ENCODE assay signal across 8 cellular contexts in genomic region chr19:2261438-2262172, GRCh38. TPM values are rescaled to one million over a fixed set of nuclear protein-coding genes. Genes with fewer than 3 reads are reported as not detected.
DNase-seq lines count a peak whose midpoint lies in the region; ATAC-seq, FAIRE-seq and TF ChIP-seq lines count a peak whose summit lies in the region.

No MANE protein-coding gene starts in this region.

- TF ChIP-seq CTCF in GM10248 (IDR thresholded peaks at IDR 0.05; ENCODE audit: control extremely low read depth, extremely low read depth, low read depth, missing control alignments) = peak; percentile 53
- TF ChIP-seq CTCF in OCI-LY7 (conservative IDR thresholded peaks at IDR 0.05; ENCODE audit: low read length) = peak; percentile 88
- peak; percentile 56 to 77 (median 76) for TF ChIP-seq CTCF in GM12878 (IDR thresholded peaks at IDR 0.05 in 2 of 3, conservative IDR thresholded peaks at IDR 0.05 in 1 of 3; ENCODE audit: control insufficient read depth in 2 of 3, extremely low read depth in 1 of 3, insufficient read depth in 1 of 3, low read depth in 3 of 3, low read length in 3 of 3)

- H3K4me2 ChIP-seq in OCI-LY7 (ENCODE audit: low read length) (no peak overlapping the region), GM12878 (ENCODE audit: control insufficient read depth, insufficient read depth) (no peak overlapping the region)

- DNase-seq in GM10248 (ENCODE audit: extremely low spot score) (no peak), OCI-LY7 (ENCODE audit: low spot score) (peak; percentile 71), GM12878 (ENCODE audit: low read depth, low spot score) (no peak), NOMO-1 treated with dmso at 0.1 percent for 144 hours (lab: John Stamatoyannopoulos, UW; ENCODE audit: unreplicated experiment) (no peak), frontal cortex (ENCODE audit: low spot score in 2 of 2) (no peak), NCI-H524 treated with DMSO at 0.1 percent for 48 hours (lab: John Stamatoyannopoulos, UW) (no peak)
- peak in 3 of 10 donors; percentile 41 to 52 (median 47) for DNase-seq in naive thymus-derived CD8-positive, alpha-beta T cell

- no peak for TF ChIP-seq POLR2A in GM12878 (IDR thresholded peaks at IDR 0.05; ENCODE audit: low read depth, low read length)

- no peak for TF ChIP-seq EP300 in GM12878 (IDR thresholded peaks at IDR 0.05; ENCODE audit: borderline replicate concordance in 1 of 2, control insufficient read depth in 1 of 2, low read depth in 2 of 2, low read length in 2 of 2)

- peak overlapping the region in 1 of 10 donors; percentile 57 for H3K4me3 Mint-ChIP-seq in naive thymus-derived CD8-positive, alpha-beta T cell

- H3K27me3 ChIP-seq in GM12878 (replicated peaks in 1 of 2; ENCODE audit: control insufficient read depth in 2 of 2, insufficient read depth in 2 of 2, low read length in 1 of 2) = no peaks in the 10 kb centered on the region

- peaks cover 3 to 51% (median 23%) of the 10 kb centered on the region in 4 donors for H3K4me1 Mint-ChIP-seq in naive thymus-derived CD8-positive, alpha-beta T cell

- H3K4me3 ChIP-seq in OCI-LY7 (ENCODE audit: low read depth, low read length, poor library complexity, severe bottlenecking) (no peak overlapping the region), GM12878 (no peak overlapping the region)

- H3K9me3 ChIP-seq in OCI-LY7 (ENCODE audit: low read length) (0 out of 2 replicates have a peak, but pooled peaks cover 6% of the 10 kb centered on the region), GM12878 (replicated peaks; ENCODE audit: control insufficient read depth, insufficient read depth, low read length) (no peaks in the 10 kb centered on the region)

- no peaks in the 10 kb centered on the region for H3K9me2 ChIP-seq in OCI-LY7 (ENCODE audit: insufficient read depth, low read length)

- H3K9me3 Mint-ChIP-seq in naive thymus-derived CD8-positive, alpha-beta T cell = no peaks in the 10 kb centered on the region

- H3K9ac ChIP-seq in GM12878 (ENCODE audit: control insufficient read depth, insufficient read depth, low read length) = no peak overlapping the region

- POLR2A ChIA-PET in GM10248 (lab: Yijun Ruan, JAX) = interaction anchor here (2.1 kb wide), 1 partner anchor 214 kb away, joined by 11 read pairs; the partner anchor contains the start of gene GADD45B
- POLR2A ChIA-PET in OCI-LY7 (lab: Charles Lee) = interaction anchor here (1.2 kb wide), 1 partner anchor 23 kb away, joined by 4 read pairs; no protein-coding TSS in a partner anchor
- POLR2A ChIA-PET in GM12878 (lab: Charles Lee) = interaction anchor here (0.7 to 4.7 kb wide), 5 partner anchors 9 to 54 kb away, joined by 3 to 54 read pairs (median 3); partner anchors contain the start of gene PLEKHJ1
- POLR2A ChIA-PET in naive thymus-derived CD8-positive, alpha-beta T cell (lab: Charles Lee) = interaction anchor here (0.5 to 15.8 kb wide), 8 partner anchors 9 to 367 kb away, joined by 3 to 370 read pairs (median 4); no protein-coding TSS in a partner anchor

- no peak for FAIRE-seq in GM12878 (lab: Jason Lieb, UNC)
- no peak for FAIRE-seq in frontal cortex (lab: Jason Lieb, UNC)

- H3K4me1 ChIP-seq in OCI-LY7 (ENCODE audit: insufficient read depth, low read length, poor library complexity, severe bottlenecking) = peaks cover 60% of the 10 kb centered on the region
- peaks cover 25% of the 10 kb centered on the region for H3K4me1 ChIP-seq in GM12878 (ENCODE audit: control insufficient read depth, insufficient read depth, low read length)

- intact Hi-C loops in OCI-LY7 (cut with micrococcal nuclease; ENCODE audit: unreplicated experiment) (no loop called here), GM12878 (cut with micrococcal nuclease; ENCODE audit: unreplicated experiment) (loop anchor here (10.0 kb wide), 1 partner anchor 167 kb away; the partner anchor contains the start of genes IZUMO4 and MOB3A)

- no peak overlapping the region for H3K27ac ChIP-seq in OCI-LY7 (ENCODE audit: low read depth, low read length, poor library complexity, severe bottlenecking)
- H3K27ac ChIP-seq in GM12878 (ENCODE audit: control insufficient read depth, insufficient read depth) = no peak overlapping the region

- no peaks in the 10 kb centered on the region for H3K79me2 ChIP-seq in OCI-LY7 (ENCODE audit: insufficient read depth, low read depth, low read length)
- no peaks in the 10 kb centered on the region for H3K79me2 ChIP-seq in GM12878 (ENCODE audit: control insufficient read depth, insufficient read depth, low read length)

- WGBS in GM12878 (ENCODE audit: insufficient coverage, insufficient replicate concordance, low lambda C conversion rate, missing lambda C conversion rate) = 57% methylated on average over 7 of the region's 7 CpGs

- H3K27me3 Mint-ChIP-seq in naive thymus-derived CD8-positive, alpha-beta T cell = no peaks in the 10 kb centered on the region

- ATAC-seq in GM12878 (peak; percentile 17; the same call in 1 of the 3 replicates), GM18867 (IDR thresholded peaks at IDR 0.05; ENCODE audit: unreplicated experiment) (no peak)
- no peak for ATAC-seq in naive thymus-derived CD8-positive, alpha-beta T cell

- H2AFZ ChIP-seq in OCI-LY7 (ENCODE audit: low read length) (no peak overlapping the region), GM12878 (ENCODE audit: control insufficient read depth, low read depth, low read length) (no peak overlapping the region)

- BruUV-seq in OCI-LY7 (replicated peaks; lab: Mats Ljungman, UMichigan) (no TSS peak), GM12878 (replicated peaks; lab: Mats Ljungman, UMichigan) (no TSS peak)

- H3K36me3 ChIP-seq in OCI-LY7 (ENCODE audit: insufficient read depth, low read length) (no peaks in the 10 kb centered on the region), GM12878 (ENCODE audit: control insufficient read depth in 2 of 2, insufficient read depth in 2 of 2, low read length in 1 of 2) (no peaks in the 10 kb centered on the region)

- CTCF ChIA-PET in GM10248 (lab: Yijun Ruan, JAX) = interaction anchor here (0.6 to 3.5 kb wide), 14 partner anchors 11 to 412 kb away, joined by 3 to 14 read pairs (median 4); partner anchors contain the start of gene PLEKHJ1
- CTCF ChIA-PET in OCI-LY7 (lab: Charles Lee; ENCODE audit: unreplicated experiment) = no interaction called here
- CTCF ChIA-PET in GM12878 (lab: Yijun Ruan, JAX) = interaction anchor here (0.6 to 6.7 kb wide), 20 partner anchors 9 to 298 kb away, joined by 3 to 130 read pairs (median 4); partner anchors contain the start of genes LSM7, PLEKHJ1 and TIMM13

- H4K20me1 ChIP-seq in OCI-LY7 (ENCODE audit: insufficient read depth, low read length) (no peaks in the 10 kb centered on the region), GM12878 (ENCODE audit: control insufficient read depth, insufficient read depth) (no peaks in the 10 kb centered on the region)

- TF ChIP-seq RAD21 in GM12878 (IDR thresholded peaks at IDR 0.05; ENCODE audit: insufficient read depth, low read depth, low read length) = peak; percentile 50

- RAD21 ChIA-PET in GM12878 (lab: Charles Lee; ENCODE audit: unreplicated experiment) = interaction anchor here (0.8 to 5.4 kb wide), 6 partner anchors 19 to 107 kb away, joined by 3 to 72 read pairs (median 4); partner anchors contain the start of gene SF3A2

- SMC1A ChIA-PET in GM12878 (lab: Charles Lee; ENCODE audit: uncharacterized antibody, unreplicated experiment) = interaction anchor here (0.7 to 5.4 kb wide), 10 partner anchors 11 to 351 kb away, joined by 3 to 46 read pairs (median 4); partner anchors contain the start of gene PLEKHJ1

- H3K27ac Mint-ChIP-seq in naive thymus-derived CD8-positive, alpha-beta T cell = peak overlapping the region in 6 of 10 donors; percentile 16 to 85 (median 65)

- in situ Hi-C loops in GM12878 (cut with MboI) = no loop called here

- no peaks in the 10 kb centered on the region for H3K36me3 Mint-ChIP-seq in naive thymus-derived CD8-positive, alpha-beta T cell

RNA-seq across cellular contexts. Expression of gene JSRP1, which starts 5.4 kb away (rescaled TPM):
- 0.44 and 1.5 TPM in 2 replicates for total RNA-seq in OCI-LY7 (2014; rRNA removed; shearing (Covaris generic))
- 13.8 and 15.9 TPM in 2 replicates for total RNA-seq in OCI-LY7 (2022)
- total RNA-seq in GM12878 (2013; cell fraction: nucleolus; rRNA removed) = not detected in 2 replicates
- total RNA-seq in GM12878 (2014; rRNA removed) = not detected in 2 replicates
- total RNA-seq in GM12878 (2014; rRNA removed; fragmentation: Illumina TruSeq; extraction: Trizol) = not detected in 2 replicates
- total RNA-seq in GM12878 (2021) = 0.41 and 0.43 TPM in 2 replicates
- polyA plus RNA-seq in GM12878 (2011; ENCODE audit: low read depth) = not detected
- not detected in 2 replicates for polyA plus RNA-seq in GM12878 (2011; rRNA removed)
- polyA plus RNA-seq in GM12878 (2011; cell fraction: cytosol; rRNA removed) = 0.10 TPM in 1 of 2 replicates, not detected in the other
- 0.13 TPM in 1 of 2 replicates, not detected in the other for polyA plus RNA-seq in GM12878 (2011; cell fraction: nucleus; rRNA removed)
- 0.90 and 2.8 TPM in 2 replicates for polyA plus RNA-seq in GM12878 (2012)
- polyA plus RNA-seq in GM12878 (2014; fragmentation: Illumina TruSeq; extraction: Trizol) = not detected in 2 replicates
- not detected for polyA plus RNA-seq in GM12878 (2014; fragmentation: Nextera tagmentation; extraction: Ambion mirVana)
- 0.14 TPM in 1 of 2 replicates, not detected in the other for polyA plus RNA-seq in GM12878 (2014; rRNA removed)
- under 1 TPM; 0.49 to 0.91 TPM for polyA plus RNA-seq in GM12878 (2016; fragmentation: Nextera tagmentation; extraction: Ambion mirVana)
- 0.72 TPM in 1 of 2 replicates, not detected in the other for polyA minus RNA-seq in GM12878 (2011; rRNA and poly(A)+ RNA removed)
- not detected in 2 replicates for polyA minus RNA-seq in GM12878 (2011; cell fraction: cytosol; rRNA and poly(A)+ RNA removed)
- not detected in 2 replicates for polyA minus RNA-seq in GM12878 (2011; cell fraction: nucleus; rRNA and poly(A)+ RNA removed)
- under 1 TPM in 1 of 2 experiments, not detected in 1; 0.70 TPM for total RNA-seq in naive thymus-derived CD8-positive, alpha-beta T cell
- 1 to 10 TPM in 1 of 3 donors, under 1 TPM in 2; 0.41 to 1.3 (median 0.59) TPM for polyA plus RNA-seq in naive thymus-derived CD8-positive, alpha-beta T cell
- total RNA-seq in frontal cortex = 2.0 TPM

RNA-seq across cellular contexts. Expression of gene AMH, which starts 12.5 kb away (rescaled TPM):
- total RNA-seq in OCI-LY7 (2014; rRNA removed; shearing (Covaris generic)) = 10.7 and 14.8 TPM in 2 replicates
- total RNA-seq in OCI-LY7 (2022) (45.7 and 49.7 TPM in 2 replicates), GM12878 (2014; rRNA removed) (1.4 and 1.7 TPM in 2 replicates), GM12878 (2014; rRNA removed; fragmentation: Illumina TruSeq; extraction: Trizol) (0.18 TPM in 1 of 2 replicates, not detected in the other), GM12878 (2021) (2.1 and 3.5 TPM in 2 replicates), frontal cortex (0.82 TPM)
- 3.2 and 4.9 TPM in 2 replicates for total RNA-seq in GM12878 (2013; cell fraction: nucleolus; rRNA removed)
- not detected for polyA plus RNA-seq in GM12878 (2011; ENCODE audit: low read depth)
- polyA plus RNA-seq in GM12878 (2011; rRNA removed) (0.20 and 0.22 TPM in 2 replicates), GM12878 (2014; fragmentation: Illumina TruSeq; extraction: Trizol) (not detected in 2 replicates), GM12878 (2014; fragmentation: Nextera tagmentation; extraction: Ambion mirVana) (not detected), GM12878 (2014; rRNA removed) (2.6 TPM in 2 replicates), GM12878 (2016; fragmentation: Nextera tagmentation; extraction: Ambion mirVana) (under 1 TPM in 1 of 2 experiments, not detected in 1; 0.17 TPM)
- polyA plus RNA-seq in GM12878 (2011; cell fraction: cytosol; rRNA removed) = 0.30 and 0.89 TPM in 2 replicates
- 15.5 and 28.6 TPM in 2 replicates for polyA plus RNA-seq in GM12878 (2011; cell fraction: nucleus; rRNA removed)
- 0.27 and 0.92 TPM in 2 replicates for polyA plus RNA-seq in GM12878 (2012)
- 0.31 TPM in 1 of 2 replicates, not detected in the other for polyA minus RNA-seq in GM12878 (2011; rRNA and poly(A)+ RNA removed)
- 1.2 TPM in 1 of 2 replicates, not detected in the other for polyA minus RNA-seq in GM12878 (2011; cell fraction: cytosol; rRNA and poly(A)+ RNA removed)
- 1.6 and 5.0 TPM in 2 replicates for polyA minus RNA-seq in GM12878 (2011; cell fraction: nucleus; rRNA and poly(A)+ RNA removed)
- 10 to 100 TPM; 13.6 to 14.0 TPM for total RNA-seq in naive thymus-derived CD8-positive, alpha-beta T cell
- polyA plus RNA-seq in naive thymus-derived CD8-positive, alpha-beta T cell = not detected

RNA-seq across cellular contexts. Expression of gene PEAK3, which starts 20.4 kb away (rescaled TPM):
- total RNA-seq in OCI-LY7 (2014; rRNA removed; shearing (Covaris generic)) = not detected in 2 replicates
- total RNA-seq in OCI-LY7 (2022) = 0.18 TPM in 1 of 2 replicates, not detected in the other
- total RNA-seq in GM12878 (2013; cell fraction: nucleolus; rRNA removed) = not detected in 2 replicates
- total RNA-seq in GM12878 (2014; rRNA removed) = not detected in 2 replicates
- total RNA-seq in GM12878 (2014; rRNA removed; fragmentation: Illumina TruSeq; extraction: Trizol) = not detected in 2 replicates
- total RNA-seq in GM12878 (2021) = 0.10 and 0.13 TPM in 2 replicates
- polyA plus RNA-seq in GM12878 (2011; ENCODE audit: low read depth) = 0.09 TPM
- polyA plus RNA-seq in GM12878 (2011; rRNA removed) = 0.03 TPM in 1 of 2 replicates, not detected in the other
- polyA plus RNA-seq in GM12878 (2011; cell fraction: cytosol; rRNA removed) = not detected in 2 replicates
- 0.06 and 0.19 TPM in 2 replicates for polyA plus RNA-seq in GM12878 (2011; cell fraction: nucleus; rRNA removed)
- polyA plus RNA-seq in GM12878 (2012) = 0.25 and 1.1 TPM in 2 replicates
- not detected in 2 replicates for polyA plus RNA-seq in GM12878 (2014; fragmentation: Illumina TruSeq; extraction: Trizol)
- polyA plus RNA-seq in GM12878 (2014; fragmentation: Nextera tagmentation; extraction: Ambion mirVana) = not detected
- not detected in 2 replicates for polyA plus RNA-seq in GM12878 (2014; rRNA removed)
- under 1 TPM in 1 of 2 experiments, not detected in 1; 0.05 TPM for polyA plus RNA-seq in GM12878 (2016; fragmentation: Nextera tagmentation; extraction: Ambion mirVana)
- polyA minus RNA-seq in GM12878 (2011; rRNA and poly(A)+ RNA removed) = 0.05 TPM in 1 of 2 replicates, not detected in the other
- 0.52 TPM in 1 of 2 replicates, not detected in the other for polyA minus RNA-seq in GM12878 (2011; cell fraction: cytosol; rRNA and poly(A)+ RNA removed)
- polyA minus RNA-seq in GM12878 (2011; cell fraction: nucleus; rRNA and poly(A)+ RNA removed) = 0.12 and 0.19 TPM in 2 replicates
- total RNA-seq in naive thymus-derived CD8-positive, alpha-beta T cell = under 1 TPM; 0.14 to 0.23 TPM
- polyA plus RNA-seq in naive thymus-derived CD8-positive, alpha-beta T cell = under 1 TPM in 1 of 3 donors, not detected in 2; 0.15 TPM
- under 0.01 TPM for total RNA-seq in frontal cortex

RNA-seq across cellular contexts. Expression of gene SF3A2, which starts 25.0 kb away (rescaled TPM):
- 104 and 124 TPM in 2 replicates for total RNA-seq in OCI-LY7 (2014; rRNA removed; shearing (Covaris generic))
- 206 and 207 TPM in 2 replicates for total RNA-seq in OCI-LY7 (2022)
- 88.3 and 88.5 TPM in 2 replicates for total RNA-seq in GM12878 (2013; cell fraction: nucleolus; rRNA removed)
- total RNA-seq in GM12878 (2014; rRNA removed) = 41.5 and 49.3 TPM in 2 replicates
- total RNA-seq in GM12878 (2014; rRNA removed; fragmentation: Illumina TruSeq; extraction: Trizol) = 12.3 and 15.6 TPM in 2 replicates
- total RNA-seq in GM12878 (2021) = 132 and 143 TPM in 2 replicates
- polyA plus RNA-seq in GM12878 (2011; ENCODE audit: low read depth) = 49.8 TPM
- polyA plus RNA-seq in GM12878 (2011; rRNA removed) = 3.3 and 5.4 TPM in 2 replicates
- polyA plus RNA-seq in GM12878 (2011; cell fraction: cytosol; rRNA removed) = 11.1 and 14.5 TPM in 2 replicates
- 89.6 and 126 TPM in 2 replicates for polyA plus RNA-seq in GM12878 (2011; cell fraction: nucleus; rRNA removed)
- 86.1 and 131 TPM in 2 replicates for polyA plus RNA-seq in GM12878 (2012)
- 2.4 and 26.9 TPM in 2 replicates for polyA plus RNA-seq in GM12878 (2014; fragmentation: Illumina TruSeq; extraction: Trizol)
- polyA plus RNA-seq in GM12878 (2014; fragmentation: Nextera tagmentation; extraction: Ambion mirVana) = under 1 TPM; 0.33 to 0.55 TPM
- 36.2 and 61.3 TPM in 2 replicates for polyA plus RNA-seq in GM12878 (2014; rRNA removed)
- polyA plus RNA-seq in GM12878 (2016; fragmentation: Nextera tagmentation; extraction: Ambion mirVana) = 10 to 100 TPM; 34.4 to 39.7 TPM
- 10.2 and 25.5 TPM in 2 replicates for polyA minus RNA-seq in GM12878 (2011; rRNA and poly(A)+ RNA removed)
- 30.7 and 38.0 TPM in 2 replicates for polyA minus RNA-seq in GM12878 (2011; cell fraction: cytosol; rRNA and poly(A)+ RNA removed)
- 69.4 and 102 TPM in 2 replicates for polyA minus RNA-seq in GM12878 (2011; cell fraction: nucleus; rRNA and poly(A)+ RNA removed)
- 100 to 1,000 TPM; 149 to 162 TPM for total RNA-seq in naive thymus-derived CD8-positive, alpha-beta T cell
- 10 to 100 TPM; 16.3 to 33.5 (median 26.0) TPM for polyA plus RNA-seq in naive thymus-derived CD8-positive, alpha-beta T cell
- total RNA-seq in frontal cortex = 23.2 TPM

RNA-seq across cellular contexts. Expression of gene PLEKHJ1, which starts 25.5 kb away (rescaled TPM):
- total RNA-seq in OCI-LY7 (2014; rRNA removed; shearing (Covaris generic)) = 205 and 221 TPM in 2 replicates
- 122 and 129 TPM in 2 replicates for total RNA-seq in OCI-LY7 (2022)
- total RNA-seq in GM12878 (2013; cell fraction: nucleolus; rRNA removed) = 30.4 and 31.3 TPM in 2 replicates
- 131 and 133 TPM in 2 replicates for total RNA-seq in GM12878 (2014; rRNA removed)
- total RNA-seq in GM12878 (2014; rRNA removed; fragmentation: Illumina TruSeq; extraction: Trizol) = 42.8 and 49.7 TPM in 2 replicates
- total RNA-seq in GM12878 (2021) = 92.9 and 98.0 TPM in 2 replicates
- polyA plus RNA-seq in GM12878 (2011; ENCODE audit: low read depth) = 24.5 TPM
- polyA plus RNA-seq in GM12878 (2011; rRNA removed) = 27.7 and 52.0 TPM in 2 replicates
- polyA plus RNA-seq in GM12878 (2011; cell fraction: cytosol; rRNA removed) = 90.9 and 142 TPM in 2 replicates
- polyA plus RNA-seq in GM12878 (2011; cell fraction: nucleus; rRNA removed) = 85.3 and 98.1 TPM in 2 replicates
- 53.2 and 83.0 TPM in 2 replicates for polyA plus RNA-seq in GM12878 (2012)
- polyA plus RNA-seq in GM12878 (2014; fragmentation: Illumina TruSeq; extraction: Trizol) = 13.8 and 32.4 TPM in 2 replicates
- 1 to 10 TPM; 1.3 to 6.9 TPM for polyA plus RNA-seq in GM12878 (2014; fragmentation: Nextera tagmentation; extraction: Ambion mirVana)
- 133 and 158 TPM in 2 replicates for polyA plus RNA-seq in GM12878 (2014; rRNA removed)
- polyA plus RNA-seq in GM12878 (2016; fragmentation: Nextera tagmentation; extraction: Ambion mirVana) = 100 to 1,000 TPM; 119 to 125 TPM
- 9.7 and 26.1 TPM in 2 replicates for polyA minus RNA-seq in GM12878 (2011; rRNA and poly(A)+ RNA removed)
- polyA minus RNA-seq in GM12878 (2011; cell fraction: cytosol; rRNA and poly(A)+ RNA removed) = 12.0 and 16.9 TPM in 2 replicates
- polyA minus RNA-seq in GM12878 (2011; cell fraction: nucleus; rRNA and poly(A)+ RNA removed) = 14.1 and 27.3 TPM in 2 replicates
- total RNA-seq in naive thymus-derived CD8-positive, alpha-beta T cell = 10 to 100 TPM; 56.7 to 59.8 TPM
- 100 to 1,000 TPM in 2 of 3 donors, 10 to 100 TPM in 1; 85.2 to 106 (median 101) TPM for polyA plus RNA-seq in naive thymus-derived CD8-positive, alpha-beta T cell
- 40.8 TPM for total RNA-seq in frontal cortex
